ENCODE assay signal across 9 cellular contexts in the genomic region with DNA sequence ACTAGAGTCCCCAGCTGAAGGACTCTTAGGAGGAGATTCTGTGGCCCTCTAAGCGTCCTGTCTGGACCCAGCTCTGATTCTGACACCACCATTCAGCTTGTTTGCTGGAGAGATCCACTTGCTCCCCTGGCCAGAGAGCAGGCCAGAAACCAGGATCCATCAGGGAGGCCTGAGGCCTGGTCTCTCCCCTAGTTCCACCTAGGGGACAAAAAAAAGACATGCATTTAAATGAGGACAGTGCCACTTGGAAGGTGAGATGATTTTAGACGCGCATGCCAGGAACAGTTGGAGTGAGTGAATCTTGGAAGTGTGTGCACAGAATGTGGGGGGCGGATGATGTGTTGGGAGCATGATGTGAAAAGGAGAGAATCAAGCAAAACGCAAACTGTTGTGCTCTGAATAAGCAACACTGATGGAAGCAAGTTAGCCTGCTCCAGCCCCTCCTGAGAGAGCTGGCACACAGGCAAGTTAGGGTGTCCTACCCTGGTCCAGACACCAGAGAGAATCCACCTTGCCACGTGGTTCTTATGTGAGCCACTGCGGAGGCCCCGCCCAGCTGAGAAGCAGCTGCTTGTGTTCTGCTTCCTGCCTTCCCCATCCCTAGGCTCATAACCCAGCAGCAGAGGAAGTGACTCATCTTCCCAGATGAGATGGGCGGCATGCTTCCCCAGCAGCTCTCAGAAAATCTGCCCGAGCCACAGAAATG. TPM values are rescaled to one million over a fixed set of nuclear protein-coding genes. Genes with fewer than 3 reads are reported as not detected.
A peak's percentile ranks its signal among the peaks of the same experiment; 100 is the strongest.
DNase-seq lines count a peak whose midpoint lies in the region; ATAC-seq, FAIRE-seq and TF ChIP-seq lines count a peak whose summit lies in the region.
"Had no signal": no experiment of that assay in that cellular context is flagged by ENCODE, and none has a peak within 500 bp of the region (broad histone marks: within the 10 kb centered on the region; RNA-seq: fewer than 3 reads in every experiment).

No MANE protein-coding gene starts in this region.

- peak; percentile 68 for ATAC-seq in HG03097 (IDR thresholded peaks at IDR 0.05; ENCODE audit: low FRiP score, unreplicated experiment)
- ATAC-seq in stimulated activated memory B cell treated with anti-CD40 and anti-IgM and Interleukin-4, amounts not matched to agents 10 μg/mL and 1 μg/mL and 100 μg/mL, for 72 hours, result peak; percentile 70

- peaks cover 56% of the 10 kb centered on the region for H3K4me1 ChIP-seq in OCI-LY7 (ENCODE audit: insufficient read depth, low read length, poor library complexity, severe bottlenecking)
- H3K4me1 ChIP-seq in muscle layer of duodenum (ENCODE audit: control insufficient read depth in 1 of 2, insufficient read depth in 2 of 2, low read length in 2 of 2), result peaks cover 0 to 10% of the 10 kb centered on the region in 2 donors

- no peak for TF ChIP-seq POLR2A in GM12891 (IDR thresholded peaks at IDR 0.05; ENCODE audit: low read depth, low read length)

- no peaks in the 10 kb centered on the region for H3K27me3 ChIP-seq in muscle layer of duodenum (ENCODE audit: low read depth, low read length)

- H3K4me2 ChIP-seq in OCI-LY7 (ENCODE audit: low read length), result peak overlapping the region; percentile 77

- peak overlapping the region; percentile 81 for H2AFZ ChIP-seq in OCI-LY7 (ENCODE audit: low read length)

- peaks cover 15% of the 10 kb centered on the region for H3K27me3 Mint-ChIP-seq in stimulated activated memory B cell treated with anti-CD40 and anti-IgM and Interleukin-4, amounts not matched to agents 10 μg/mL and 1 μg/mL and 100 μg/mL, for 72 hours

- no peaks in the 10 kb centered on the region for H4K20me1 ChIP-seq in OCI-LY7 (ENCODE audit: insufficient read depth, low read length)

- H3K4me1 Mint-ChIP-seq in stimulated activated memory B cell treated with anti-CD40 and anti-IgM and Interleukin-4, amounts not matched to agents 10 μg/mL and 1 μg/mL and 100 μg/mL, for 72 hours, result peaks cover 32% of the 10 kb centered on the region

- CTCF ChIA-PET in OCI-LY7 (lab: Charles Lee; ENCODE audit: unreplicated experiment), result interaction anchor here (1.6 to 5.2 kb wide), 5 partner anchors 63 to 213 kb away, joined by 3 to 27 read pairs (median 14); no protein-coding TSS in a partner anchor

- no peaks in the 10 kb centered on the region for H3K36me3 ChIP-seq in OCI-LY7 (ENCODE audit: insufficient read depth, low read length)
- no peaks in the 10 kb centered on the region for H3K36me3 ChIP-seq in muscle layer of duodenum (ENCODE audit: control insufficient read depth in 1 of 2, insufficient read depth in 2 of 2, low read length in 2 of 2)

- no peak overlapping the region for H3K27ac Mint-ChIP-seq in stimulated activated memory B cell treated with anti-CD40 and anti-IgM and Interleukin-4, amounts not matched to agents 10 μg/mL and 1 μg/mL and 100 μg/mL, for 72 hours

- intact Hi-C loops in OCI-LY7 (cut with micrococcal nuclease; ENCODE audit: unreplicated experiment), result loop anchor here (5.0 kb wide), 1 partner anchor 96 kb away; no protein-coding TSS in a partner anchor

- peak; percentile 48 for DNase-seq in GM12891 (ENCODE audit: insufficient read length, low spot score)
- peak; percentile 83 for DNase-seq in OCI-LY7 (ENCODE audit: low spot score)
- peak; percentile 80 for DNase-seq in activated CD8-positive, alpha-beta memory T cell treated with anti-CD3 and anti-CD28 coated beads, Interleukin-2, amount 50 U/mL, for 48 hours
- DNase-seq in epithelial cell of esophagus (ENCODE audit: low read depth), result peak; percentile 93
- no peak for DNase-seq in retina

- no peaks in the 10 kb centered on the region for H3K9me2 ChIP-seq in OCI-LY7 (ENCODE audit: insufficient read depth, low read length)

- H3K9me3 Mint-ChIP-seq in stimulated activated memory B cell treated with anti-CD40 and anti-IgM and Interleukin-4, amounts not matched to agents 10 μg/mL and 1 μg/mL and 100 μg/mL, for 72 hours, result no peaks in the 10 kb centered on the region

- peak overlapping the region; percentile 18 for H3K4me3 Mint-ChIP-seq in stimulated activated memory B cell treated with anti-CD40 and anti-IgM and Interleukin-4, amounts not matched to agents 10 μg/mL and 1 μg/mL and 100 μg/mL, for 72 hours

- POLR2A ChIA-PET in OCI-LY7 (lab: Charles Lee), result interaction anchor here (0.6 to 1.3 kb wide), 4 partner anchors 11 to 116 kb away, joined by 3 to 5 read pairs (median 4); no protein-coding TSS in a partner anchor

- no peaks in the 10 kb centered on the region for H3K9me3 ChIP-seq in OCI-LY7 (ENCODE audit: low read length)
- no peaks in the 10 kb centered on the region for H3K9me3 ChIP-seq in muscle layer of duodenum (ENCODE audit: control insufficient read depth in 1 of 2, low read length in 2 of 2)

- FAIRE-seq in GM12891 (lab: Jason Lieb, UNC), result peak; percentile 70

- H3K27ac ChIP-seq in OCI-LY7 (ENCODE audit: low read depth, low read length, poor library complexity, severe bottlenecking) (peak overlapping the region; percentile 69), muscle layer of duodenum (ENCODE audit: low read length) (peak overlapping the region; percentile 11)

- no peaks in the 10 kb centered on the region for H3K36me3 Mint-ChIP-seq in stimulated activated memory B cell treated with anti-CD40 and anti-IgM and Interleukin-4, amounts not matched to agents 10 μg/mL and 1 μg/mL and 100 μg/mL, for 72 hours

- no peak for TF ChIP-seq CTCF in OCI-LY7 (conservative IDR thresholded peaks at IDR 0.05; ENCODE audit: low read length)
- no peak for TF ChIP-seq CTCF in epithelial cell of esophagus (IDR thresholded peaks at IDR 0.05; ENCODE audit: insufficient read depth, low read depth, low read length, missing control alignments)

- H3K4me3 ChIP-seq in OCI-LY7 (ENCODE audit: low read depth, low read length, poor library complexity, severe bottlenecking) (peak overlapping the region; percentile 11), epithelial cell of esophagus (ENCODE audit: low read length) (no peak overlapping the region), muscle layer of duodenum (ENCODE audit: low read depth in 1 of 2, low read length in 2 of 2) (no peak overlapping the region)

- no peaks in the 10 kb centered on the region for H3K79me2 ChIP-seq in OCI-LY7 (ENCODE audit: insufficient read depth, low read depth, low read length)

- no TSS peak for BruUV-seq in OCI-LY7 (replicated peaks; lab: Mats Ljungman, UMichigan)

TF ChIP-seq in GM12891, 5 proteins besides CTCF, POLR2A, EP300 and RAD21:
- no peak for TF ChIP-seq TAF1 (IDR thresholded peaks at IDR 0.05; ENCODE audit: low read depth, low read length)
- no peak for TF ChIP-seq PAX5 (IDR thresholded peaks at IDR 0.05; ENCODE audit: insufficient read depth, low read length, severe bottlenecking)
- TF ChIP-seq POLR2AphosphoS5 (IDR thresholded peaks at IDR 0.05; ENCODE audit: low read depth, low read length), result no peak
- TF ChIP-seq POU2F2 (IDR thresholded peaks at IDR 0.05; ENCODE audit: low read depth, low read length), result no peak
- TF ChIP-seq SPI1 (IDR thresholded peaks at IDR 0.05; ENCODE audit: low read depth, low read length), result peak; percentile 31; the same call in 1 of the 2 replicates

RNA-seq across cellular contexts. Expression of gene SLCO2B1, which starts 8.0 kb away (rescaled TPM):
- polyA plus RNA-seq in GM12891 (2012; ENCODE audit: low read depth, missing spikeins), result 0.10 TPM
- total RNA-seq in OCI-LY7 (2014; rRNA removed; shearing (Covaris generic)), result 0.03 TPM in 1 of 2 replicates, not detected in the other
- total RNA-seq in OCI-LY7 (2022), result not detected in 2 replicates
- total RNA-seq: mononuclear cell had no signal

RNA-seq across cellular contexts. Expression of gene OR2AT4, which starts 46.2 kb away (rescaled TPM):
- polyA plus RNA-seq in GM12891 (2012; ENCODE audit: low read depth, missing spikeins), result not detected
- total RNA-seq in OCI-LY7 (2014; rRNA removed; shearing (Covaris generic)), result not detected in 2 replicates
- total RNA-seq in OCI-LY7 (2022), result not detected in 2 replicates
- total RNA-seq: mononuclear cell had no signal
